In the genomic region with DNA sequence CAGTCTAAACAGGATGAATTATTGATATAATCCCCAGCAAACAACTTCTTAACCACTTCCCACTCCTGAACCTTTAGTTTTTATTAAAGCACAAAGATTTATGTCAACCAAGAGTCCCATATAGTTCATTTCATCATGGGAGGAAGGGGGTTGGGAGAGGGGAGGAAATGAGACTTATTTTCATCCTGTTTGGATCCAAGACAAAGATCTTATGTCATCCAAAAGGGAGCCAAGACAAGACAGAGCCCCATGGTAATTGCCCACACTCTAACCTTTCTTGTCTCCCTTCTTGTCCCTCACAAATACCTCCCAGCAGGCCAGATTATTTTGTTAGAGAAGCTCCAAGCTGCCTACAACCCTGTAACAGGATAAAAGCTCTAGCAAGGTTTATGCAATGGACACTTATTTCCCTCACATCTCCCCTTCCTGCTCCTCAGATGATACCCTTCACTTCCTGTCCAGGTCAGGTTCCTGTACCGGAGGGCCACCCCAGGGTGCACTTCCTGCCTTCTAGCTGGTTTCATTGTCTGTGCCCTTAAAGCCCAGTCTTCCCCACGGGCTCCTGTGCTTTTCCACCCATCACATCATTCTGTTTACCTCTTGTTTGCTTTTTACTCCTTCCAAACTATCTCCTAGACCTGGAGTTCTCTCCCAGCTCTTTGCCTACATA, we compare ENCODE assay signal across 11 cellular contexts.
A peak's percentile ranks its signal among the peaks of the same experiment; 100 is the strongest.
DNase-seq lines count a peak whose midpoint lies in the region; ATAC-seq and TF ChIP-seq lines count a peak whose summit lies in the region.
"Had no signal": no experiment of that assay in that cellular context is flagged by ENCODE, and none has a peak within 500 bp of the region (broad histone marks: within the 10 kb centered on the region; RNA-seq: fewer than 3 reads in every experiment).

No MANE protein-coding gene starts in this region.

- POLR2A ChIA-PET in CD4-positive, alpha-beta memory T cell (lab: Charles Lee; ENCODE audit: partially characterized antibody), result interaction anchor here (0.9 to 2.0 kb wide), 7 partner anchors 12 to 290 kb away, joined by 3 to 7 read pairs (median 3); a partner anchor contains a TSS
- POLR2A ChIA-PET in activated CD8-positive, alpha-beta T cell treated with anti-CD3 and anti-CD28 coated beads for 36 hours (lab: Charles Lee), result interaction anchor here (1.3 kb wide), 1 partner anchor 26 kb away, joined by 5 read pairs; no protein-coding TSS in a partner anchor

- H3K9ac ChIP-seq in mesenchymal stem cell (ENCODE audit: low read length), result no peak overlapping the region

- H3K4me1 Mint-ChIP-seq in CD4-positive, alpha-beta memory T cell, result peaks cover 53 to 75% (median 67%) of the 10 kb centered on the region in 4 donors
- H3K4me1 Mint-ChIP-seq in activated CD8-positive, alpha-beta T cell treated with anti-CD3 and anti-CD28 coated beads for 36 hours (ENCODE audit: low read depth), result peaks cover 64% of the 10 kb centered on the region

- H4K91ac ChIP-seq in mesenchymal stem cell (ENCODE audit: low read length), result no peak overlapping the region

- H2BK12ac ChIP-seq in mesenchymal stem cell (ENCODE audit: low read length in 2 of 2), result peak overlapping the region in 1 of 2 experiments; percentile 92

- H2AFZ ChIP-seq in mesenchymal stem cell (ENCODE audit: low read depth, low read length), result peak overlapping the region; percentile 68

- H3K4ac ChIP-seq in mesenchymal stem cell (ENCODE audit: low read depth in 1 of 2, low read length in 2 of 2), result peak overlapping the region; percentile 24 to 55

- peak overlapping the region in 7 of 8 donors; percentile 37 to 82 (median 61) for H3K4me3 Mint-ChIP-seq in CD4-positive, alpha-beta memory T cell
- no peak overlapping the region for H3K4me3 Mint-ChIP-seq in activated CD8-positive, alpha-beta T cell treated with anti-CD3 and anti-CD28 coated beads for 36 hours

- H3K9me3 Mint-ChIP-seq in CD4-positive, alpha-beta memory T cell, result peaks cover 0 to 3% (median 0%) of the 10 kb centered on the region in 8 donors
- H3K9me3 Mint-ChIP-seq in activated CD8-positive, alpha-beta T cell treated with anti-CD3 and anti-CD28 coated beads for 36 hours, result peaks cover 5% of the 10 kb centered on the region

- TF ChIP-seq CTCF in activated CD8-positive, alpha-beta T cell treated with anti-CD3 and anti-CD28 coated beads for 36 hours (IDR thresholded peaks at IDR 0.05), result no peak
- TF ChIP-seq CTCF in BE2C (IDR thresholded peaks at IDR 0.05; ENCODE audit: low read depth, low read length), result no peak
- no peak for TF ChIP-seq CTCF in body of pancreas (IDR thresholded peaks at IDR 0.05)

- no peaks in the 10 kb centered on the region for H3K79me1 ChIP-seq in mesenchymal stem cell (replicated peaks; ENCODE audit: low read length, poor library complexity, severe bottlenecking)

- no peaks in the 10 kb centered on the region for H3K9me3 ChIP-seq in CD4-positive, alpha-beta memory T cell (ENCODE audit: control insufficient read depth in 1 of 2, low read length in 2 of 2)
- H3K9me3 ChIP-seq in mesenchymal stem cell (ENCODE audit: control insufficient read depth, low read length) (no peaks in the 10 kb centered on the region), BE2C (no peaks in the 10 kb centered on the region), body of pancreas (no peaks in the 10 kb centered on the region)
- H3K9me3 ChIP-seq: tibial artery had no signal

- H3K27me3 ChIP-seq in CD4-positive, alpha-beta memory T cell (ENCODE audit: insufficient read depth, low read length), result no peaks in the 10 kb centered on the region
- H3K27me3 ChIP-seq in mesenchymal stem cell (ENCODE audit: control insufficient read depth in 1 of 2, insufficient read depth in 1 of 2, low read length in 2 of 2) (no peaks in the 10 kb centered on the region), BE2C (no peaks in the 10 kb centered on the region), body of pancreas (no peaks in the 10 kb centered on the region)
- H3K27me3 ChIP-seq: tibial artery had no signal

- H3K23ac ChIP-seq in mesenchymal stem cell (ENCODE audit: low read length in 2 of 2), result no peak overlapping the region

- H3K4me2 ChIP-seq in mesenchymal stem cell (ENCODE audit: low read length, poor library complexity, severe bottlenecking), result no peak overlapping the region

- H3K18ac ChIP-seq in mesenchymal stem cell (ENCODE audit: low read depth in 1 of 2, low read length in 2 of 2), result peak overlapping the region; percentile 81 to 95

- no peak for DNase-seq in CD4-positive, alpha-beta memory T cell
- peak; percentile 54 for DNase-seq in activated CD8-positive, alpha-beta T cell treated with anti-CD3 and anti-CD28 coated beads for 36 hours
- no peak for DNase-seq in mesenchymal stem cell
- no peak for DNase-seq in BE2C
- no peak for DNase-seq in HPDE6-E6E7 (ENCODE audit: extremely low spot score)
- no peak for DNase-seq in body of pancreas
- DNase-seq: mesendoderm, SW 1271, tibial artery had no signal

- H3K36me3 Mint-ChIP-seq in CD4-positive, alpha-beta memory T cell, result no peaks in the 10 kb centered on the region
- peaks cover 2% of the 10 kb centered on the region for H3K36me3 Mint-ChIP-seq in activated CD8-positive, alpha-beta T cell treated with anti-CD3 and anti-CD28 coated beads for 36 hours (ENCODE audit: low read depth)

- peak overlapping the region; percentile 87 for H4K8ac ChIP-seq in mesenchymal stem cell (ENCODE audit: low read length)

- TF ChIP-seq POLR2A in GM18505 (IDR thresholded peaks at IDR 0.05; ENCODE audit: borderline replicate concordance, extremely low read depth, insufficient read depth, insufficient read length) (no peak), body of pancreas (IDR thresholded peaks at IDR 0.05) (no peak)

- no peak overlapping the region for H3K27ac ChIP-seq in CD4-positive, alpha-beta memory T cell (ENCODE audit: low read depth, low read length)
- H3K27ac ChIP-seq in mesenchymal stem cell (ENCODE audit: low read length, poor library complexity, severe bottlenecking) (no peak overlapping the region), body of pancreas (no peak overlapping the region)
- H3K27ac ChIP-seq: tibial artery had no signal

- no peak overlapping the region for H2AK5ac ChIP-seq in mesenchymal stem cell (ENCODE audit: low read length, severe bottlenecking)

- 83% methylated on average over 2 of the region's 2 CpGs for WGBS in mesenchymal stem cell
- 67 to 74% methylated on average over 2 of the region's 2 CpGs for WGBS in body of pancreas, 2 donors

- H3K27me3 Mint-ChIP-seq in CD4-positive, alpha-beta memory T cell, result no peaks in the 10 kb centered on the region
- no peaks in the 10 kb centered on the region for H3K27me3 Mint-ChIP-seq in activated CD8-positive, alpha-beta T cell treated with anti-CD3 and anti-CD28 coated beads for 36 hours

- intact Hi-C loops in CD4-positive, alpha-beta memory T cell (cut with micrococcal nuclease), result no loop called here
- intact Hi-C loops in activated CD8-positive, alpha-beta T cell treated with anti-CD3 and anti-CD28 coated beads for 36 hours (cut with micrococcal nuclease), result no loop called here
- intact Hi-C loops in body of pancreas (cut with DNase I), result no loop called here

- peak overlapping the region in 1 of 2 experiments; percentile 86 for H3K14ac ChIP-seq in mesenchymal stem cell (ENCODE audit: low read length in 2 of 2)

- no peaks in the 10 kb centered on the region for H3K36me3 ChIP-seq in CD4-positive, alpha-beta memory T cell (ENCODE audit: insufficient read depth, low read length)
- H3K36me3 ChIP-seq in mesenchymal stem cell (ENCODE audit: control insufficient read depth in 1 of 2, insufficient read depth in 2 of 2, low read depth in 1 of 2, low read length in 2 of 2), result no peaks in the 10 kb centered on the region
- H3K36me3 ChIP-seq in BE2C, result no peaks in the 10 kb centered on the region
- H3K36me3 ChIP-seq in body of pancreas (replicated peaks in 1 of 2; ENCODE audit: insufficient read depth in 1 of 2, low read depth in 2 of 2), result no peaks in the 10 kb centered on the region
- H3K36me3 ChIP-seq: tibial artery had no signal

- peak overlapping the region; percentile 57 for H2BK15ac ChIP-seq in mesenchymal stem cell (ENCODE audit: low read depth, poor library complexity, severe bottlenecking)

- H2BK5ac ChIP-seq in mesenchymal stem cell (ENCODE audit: low read depth, low read length, poor library complexity, severe bottlenecking), result no peak overlapping the region

- peaks cover 59% of the 10 kb centered on the region for H3K4me1 ChIP-seq in CD4-positive, alpha-beta memory T cell (ENCODE audit: insufficient read depth, low read length)
- H3K4me1 ChIP-seq in mesenchymal stem cell (ENCODE audit: control insufficient read depth, insufficient read depth, low read depth, low read length), result no peaks in the 10 kb centered on the region
- no peaks in the 10 kb centered on the region for H3K4me1 ChIP-seq in BE2C
- H3K4me1 ChIP-seq in body of pancreas, result peaks cover 5% of the 10 kb centered on the region

- peak overlapping the region; percentile 10 to 84 (median 81) for H3K27ac Mint-ChIP-seq in CD4-positive, alpha-beta memory T cell
- H3K27ac Mint-ChIP-seq in activated CD8-positive, alpha-beta T cell treated with anti-CD3 and anti-CD28 coated beads for 36 hours, result peak overlapping the region; percentile 71

- ATAC-seq in GM18867 (IDR thresholded peaks at IDR 0.05; ENCODE audit: unreplicated experiment) (peak; percentile 30), GM18505 (IDR thresholded peaks at IDR 0.05; ENCODE audit: unreplicated experiment) (no peak), body of pancreas (no peak)
- peak; percentile 25 for ATAC-seq in activated CD8-positive, alpha-beta T cell treated with anti-CD3 and anti-CD28 coated beads for 36 hours

- no peak overlapping the region for H3K4me3 ChIP-seq in CD4-positive, alpha-beta memory T cell (ENCODE audit: low read length in 2 of 2)
- no peak overlapping the region for H3K4me3 ChIP-seq in mesenchymal stem cell (ENCODE audit: insufficient read depth in 1 of 2, low read depth in 1 of 2, low read length in 2 of 2)
- H3K4me3 ChIP-seq in BE2C (ENCODE audit: low read depth, low read length), result no peak overlapping the region
- H3K4me3 ChIP-seq in body of pancreas, result no peak overlapping the region
- H3K4me3 ChIP-seq: tibial artery had no signal

- H2BK120ac ChIP-seq in mesenchymal stem cell (ENCODE audit: low read depth, low read length), result no peak overlapping the region

- CTCF ChIA-PET in CD4-positive, alpha-beta memory T cell (lab: Charles Lee; ENCODE audit: partially characterized antibody), result interaction anchor here (1.1 kb wide), 1 partner anchor 98 kb away, joined by 4 read pairs; no protein-coding TSS in a partner anchor
- CTCF ChIA-PET in activated CD8-positive, alpha-beta T cell treated with anti-CD3 and anti-CD28 coated beads for 36 hours (lab: Charles Lee), result interaction anchor here (1.2 kb wide), 1 partner anchor 42 kb away, joined by 3 read pairs; no protein-coding TSS in a partner anchor

Comparison
In these comparisons a context has a peak if more than half of its experiments do, and no peak if none do; other contexts are left out.
1. ATAC-seq: peak in GM18867 (single experiment) and activated CD8-positive, alpha-beta T cell treated with anti-CD3 and anti-CD28 coated beads for 36 hours (single experiment); none in GM18505 (single experiment) and body of pancreas (single experiment).